2 cellular contexts compared by ENCODE assay signal in the genomic region with DNA sequence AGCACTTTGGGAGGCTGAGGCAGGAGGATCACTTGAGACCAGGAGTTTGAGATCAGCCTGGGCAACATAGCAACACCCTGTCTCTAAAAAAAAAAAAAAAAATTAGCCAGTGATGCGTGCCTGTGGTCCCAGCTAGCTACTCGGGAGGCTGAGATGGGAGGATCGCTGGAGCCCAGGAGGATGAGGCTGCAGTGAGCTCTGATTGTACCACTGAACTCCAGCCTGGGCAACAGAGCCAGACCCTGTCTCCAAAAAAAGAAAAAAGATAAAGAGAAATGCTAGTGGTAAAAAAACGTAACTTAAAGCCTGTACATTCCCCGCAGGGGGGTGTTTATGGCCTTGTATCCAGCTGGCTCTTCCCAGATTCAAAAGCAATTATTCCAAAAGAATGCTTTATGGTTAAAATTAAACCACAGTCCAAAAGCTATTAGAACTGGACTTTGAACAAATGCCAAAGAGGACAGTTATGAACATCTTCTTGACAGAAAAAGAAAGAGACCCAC.
TF ChIP-seq lines count a peak whose summit lies in the region.

No MANE protein-coding gene starts in this region.

TF ChIP-seq in SK-N-SH, 30 proteins besides CTCF, POLR2A, EP300 and RAD21:
- TF ChIP-seq, protein P1, sequence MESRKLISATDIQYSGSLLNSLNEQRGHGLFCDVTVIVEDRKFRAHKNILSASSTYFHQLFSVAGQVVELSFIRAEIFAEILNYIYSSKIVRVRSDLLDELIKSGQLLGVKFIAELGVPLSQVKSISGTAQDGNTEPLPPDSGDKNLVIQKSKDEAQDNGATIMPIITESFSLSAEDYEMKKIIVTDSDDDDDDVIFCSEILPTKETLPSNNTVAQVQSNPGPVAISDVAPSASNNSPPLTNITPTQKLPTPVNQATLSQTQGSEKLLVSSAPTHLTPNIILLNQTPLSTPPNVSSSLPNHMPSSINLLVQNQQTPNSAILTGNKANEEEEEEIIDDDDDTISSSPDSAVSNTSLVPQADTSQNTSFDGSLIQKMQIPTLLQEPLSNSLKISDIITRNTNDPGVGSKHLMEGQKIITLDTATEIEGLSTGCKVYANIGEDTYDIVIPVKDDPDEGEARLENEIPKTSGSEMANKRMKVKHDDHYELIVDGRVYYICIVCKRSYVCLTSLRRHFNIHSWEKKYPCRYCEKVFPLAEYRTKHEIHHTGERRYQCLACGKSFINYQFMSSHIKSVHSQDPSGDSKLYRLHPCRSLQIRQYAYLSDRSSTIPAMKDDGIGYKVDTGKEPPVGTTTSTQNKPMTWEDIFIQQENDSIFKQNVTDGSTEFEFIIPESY (IDR thresholded peaks at IDR 0.05; ENCODE audit: borderline replicate concordance, low read depth): no peak
- no peak for TF ChIP-seq FOXM1 (IDR thresholded peaks at IDR 0.05; ENCODE audit: low read depth)
- no peak for TF ChIP-seq MXI1 (IDR thresholded peaks at IDR 0.05; ENCODE audit: low read depth, low read length)
- no peak for TF ChIP-seq RFX5 (IDR thresholded peaks at IDR 0.05; ENCODE audit: low read length)
- TF ChIP-seq SMC3 (IDR thresholded peaks at IDR 0.05; ENCODE audit: low read depth, low read length): no peak
- no peak for TF ChIP-seq GATA2 (CRISPR knock-in tag; IDR thresholded peaks at IDR 0.05)
- TF ChIP-seq RXRA (IDR thresholded peaks at IDR 0.05; ENCODE audit: borderline replicate concordance, low read depth): no peak
- TF ChIP-seq POLR2AphosphoS5 (IDR thresholded peaks at IDR 0.05; ENCODE audit: low read depth, low read length): no peak
- TF ChIP-seq CHD2 (IDR thresholded peaks at IDR 0.05; ENCODE audit: low read length, partially characterized antibody): no peak
- TF ChIP-seq FOSL2 (IDR thresholded peaks at IDR 0.05; ENCODE audit: borderline replicate concordance, low read depth): no peak
- TF ChIP-seq, protein P2, sequence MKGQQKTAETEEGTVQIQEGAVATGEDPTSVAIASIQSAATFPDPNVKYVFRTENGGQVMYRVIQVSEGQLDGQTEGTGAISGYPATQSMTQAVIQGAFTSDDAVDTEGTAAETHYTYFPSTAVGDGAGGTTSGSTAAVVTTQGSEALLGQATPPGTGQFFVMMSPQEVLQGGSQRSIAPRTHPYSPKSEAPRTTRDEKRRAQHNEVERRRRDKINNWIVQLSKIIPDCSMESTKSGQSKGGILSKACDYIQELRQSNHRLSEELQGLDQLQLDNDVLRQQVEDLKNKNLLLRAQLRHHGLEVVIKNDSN (IDR thresholded peaks at IDR 0.05; ENCODE audit: borderline replicate concordance, low read depth): no peak
- TF ChIP-seq, protein P3, sequence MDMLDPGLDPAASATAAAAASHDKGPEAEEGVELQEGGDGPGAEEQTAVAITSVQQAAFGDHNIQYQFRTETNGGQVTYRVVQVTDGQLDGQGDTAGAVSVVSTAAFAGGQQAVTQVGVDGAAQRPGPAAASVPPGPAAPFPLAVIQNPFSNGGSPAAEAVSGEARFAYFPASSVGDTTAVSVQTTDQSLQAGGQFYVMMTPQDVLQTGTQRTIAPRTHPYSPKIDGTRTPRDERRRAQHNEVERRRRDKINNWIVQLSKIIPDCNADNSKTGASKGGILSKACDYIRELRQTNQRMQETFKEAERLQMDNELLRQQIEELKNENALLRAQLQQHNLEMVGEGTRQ (IDR thresholded peaks at IDR 0.05; ENCODE audit: borderline replicate concordance, low read depth, low read length): no peak
- no peak for TF ChIP-seq ELF1 (IDR thresholded peaks at IDR 0.05)
- no peak for TF ChIP-seq RCOR1 (IDR thresholded peaks at IDR 0.05; ENCODE audit: low read length)

TF ChIP-seq in SK-N-SH treated with all-trans-retinoic acid at 6 μM for 48 hours, 23 proteins besides CTCF, POLR2A, EP300 and RAD21 (continued from another document):
- TF ChIP-seq, protein P4, sequence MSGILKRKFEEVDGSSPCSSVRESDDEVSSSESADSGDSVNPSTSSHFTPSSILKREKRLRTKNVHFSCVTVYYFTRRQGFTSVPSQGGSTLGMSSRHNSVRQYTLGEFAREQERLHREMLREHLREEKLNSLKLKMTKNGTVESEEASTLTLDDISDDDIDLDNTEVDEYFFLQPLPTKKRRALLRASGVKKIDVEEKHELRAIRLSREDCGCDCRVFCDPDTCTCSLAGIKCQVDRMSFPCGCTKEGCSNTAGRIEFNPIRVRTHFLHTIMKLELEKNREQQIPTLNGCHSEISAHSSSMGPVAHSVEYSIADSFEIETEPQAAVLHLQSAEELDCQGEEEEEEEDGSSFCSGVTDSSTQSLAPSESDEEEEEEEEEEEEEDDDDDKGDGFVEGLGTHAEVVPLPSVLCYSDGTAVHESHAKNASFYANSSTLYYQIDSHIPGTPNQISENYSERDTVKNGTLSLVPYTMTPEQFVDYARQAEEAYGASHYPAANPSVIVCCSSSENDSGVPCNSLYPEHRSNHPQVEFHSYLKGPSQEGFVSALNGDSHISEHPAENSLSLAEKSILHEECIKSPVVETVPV (CRISPR knock-in tag; IDR thresholded peaks at IDR 0.05): no peak
- TF ChIP-seq, protein P5, sequence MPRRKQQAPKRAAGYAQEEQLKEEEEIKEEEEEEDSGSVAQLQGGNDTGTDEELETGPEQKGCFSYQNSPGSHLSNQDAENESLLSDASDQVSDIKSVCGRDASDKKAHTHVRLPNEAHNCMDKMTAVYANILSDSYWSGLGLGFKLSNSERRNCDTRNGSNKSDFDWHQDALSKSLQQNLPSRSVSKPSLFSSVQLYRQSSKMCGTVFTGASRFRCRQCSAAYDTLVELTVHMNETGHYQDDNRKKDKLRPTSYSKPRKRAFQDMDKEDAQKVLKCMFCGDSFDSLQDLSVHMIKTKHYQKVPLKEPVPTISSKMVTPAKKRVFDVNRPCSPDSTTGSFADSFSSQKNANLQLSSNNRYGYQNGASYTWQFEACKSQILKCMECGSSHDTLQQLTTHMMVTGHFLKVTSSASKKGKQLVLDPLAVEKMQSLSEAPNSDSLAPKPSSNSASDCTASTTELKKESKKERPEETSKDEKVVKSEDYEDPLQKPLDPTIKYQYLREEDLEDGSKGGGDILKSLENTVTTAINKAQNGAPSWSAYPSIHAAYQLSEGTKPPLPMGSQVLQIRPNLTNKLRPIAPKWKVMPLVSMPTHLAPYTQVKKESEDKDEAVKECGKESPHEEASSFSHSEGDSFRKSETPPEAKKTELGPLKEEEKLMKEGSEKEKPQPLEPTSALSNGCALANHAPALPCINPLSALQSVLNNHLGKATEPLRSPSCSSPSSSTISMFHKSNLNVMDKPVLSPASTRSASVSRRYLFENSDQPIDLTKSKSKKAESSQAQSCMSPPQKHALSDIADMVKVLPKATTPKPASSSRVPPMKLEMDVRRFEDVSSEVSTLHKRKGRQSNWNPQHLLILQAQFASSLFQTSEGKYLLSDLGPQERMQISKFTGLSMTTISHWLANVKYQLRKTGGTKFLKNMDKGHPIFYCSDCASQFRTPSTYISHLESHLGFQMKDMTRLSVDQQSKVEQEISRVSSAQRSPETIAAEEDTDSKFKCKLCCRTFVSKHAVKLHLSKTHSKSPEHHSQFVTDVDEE (CRISPR knock-in tag; IDR thresholded peaks at IDR 0.05): no peak
- TF ChIP-seq PPARA (CRISPR knock-in tag; IDR thresholded peaks at IDR 0.05; ENCODE audit: borderline replicate concordance): no peak
- TF ChIP-seq ZNF565 (CRISPR knock-in tag; conservative IDR thresholded peaks at IDR 0.05; ENCODE audit: low read depth): no peak
- no peak for TF ChIP-seq ISL1 (CRISPR knock-in tag; IDR thresholded peaks at IDR 0.05)
- TF ChIP-seq ZFP3 (CRISPR knock-in tag; IDR thresholded peaks at IDR 0.05): no peak
- no peak for TF ChIP-seq OSR1 (CRISPR knock-in tag; IDR thresholded peaks at IDR 0.05)
- TF ChIP-seq ZC3H10 (CRISPR knock-in tag; IDR thresholded peaks at IDR 0.05): no peak
- no peak for TF ChIP-seq RARB (CRISPR knock-in tag; IDR thresholded peaks at IDR 0.05)
- TF ChIP-seq ZFP30 (CRISPR knock-in tag; IDR thresholded peaks at IDR 0.05): no peak
- TF ChIP-seq SNAI2 (CRISPR knock-in tag; IDR thresholded peaks at IDR 0.05): no peak
